ENCODE assay signal across 1 cellular context in the genomic region with DNA sequence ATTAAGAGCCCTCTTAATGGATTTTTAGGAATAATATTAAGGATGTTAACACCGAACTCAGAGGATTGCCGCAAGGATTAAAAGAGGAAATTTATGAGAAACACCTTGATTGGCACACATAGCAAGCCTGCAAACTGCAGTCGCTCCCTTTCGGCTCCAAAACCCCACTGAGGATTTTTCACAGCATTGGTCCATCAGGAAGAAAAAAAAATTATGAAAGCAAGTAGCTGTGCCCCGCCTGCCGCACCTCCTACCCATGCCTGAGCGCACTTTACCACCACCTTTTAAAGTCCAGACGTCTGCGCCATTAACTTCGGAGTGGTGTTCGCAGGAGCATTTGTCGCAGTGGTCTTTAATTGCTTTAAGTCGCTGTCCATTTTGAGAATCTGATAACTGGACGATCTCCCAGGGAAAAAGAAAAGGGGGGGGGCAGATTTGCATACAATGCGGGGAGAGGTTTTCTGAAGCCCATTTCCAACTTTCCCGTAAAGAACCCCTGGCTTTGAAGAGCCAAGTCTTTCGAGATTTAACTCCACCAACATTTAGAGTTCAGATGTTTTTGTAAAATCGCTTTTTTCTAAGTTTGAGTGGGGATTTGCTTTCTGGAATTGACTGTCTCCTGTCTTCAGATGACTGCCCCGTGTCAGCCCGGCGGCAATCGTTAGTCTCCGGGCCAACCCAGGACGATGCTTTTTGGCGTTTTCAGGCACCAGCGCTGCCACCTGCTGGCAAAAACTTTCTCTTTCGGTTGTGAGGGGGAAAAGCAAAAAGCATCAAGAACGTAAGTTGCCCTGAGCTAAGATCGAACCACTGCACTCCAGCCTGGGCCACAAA.
TF ChIP-seq lines count a peak whose summit lies in the region.

No MANE protein-coding gene starts in this region.

TF ChIP-seq in SK-N-SH treated with all-trans-retinoic acid at 6 μM for 48 hours, 23 proteins besides CTCF, POLR2A, EP300 and RAD21 (continued from another document):
- TF ChIP-seq, protein P1, sequence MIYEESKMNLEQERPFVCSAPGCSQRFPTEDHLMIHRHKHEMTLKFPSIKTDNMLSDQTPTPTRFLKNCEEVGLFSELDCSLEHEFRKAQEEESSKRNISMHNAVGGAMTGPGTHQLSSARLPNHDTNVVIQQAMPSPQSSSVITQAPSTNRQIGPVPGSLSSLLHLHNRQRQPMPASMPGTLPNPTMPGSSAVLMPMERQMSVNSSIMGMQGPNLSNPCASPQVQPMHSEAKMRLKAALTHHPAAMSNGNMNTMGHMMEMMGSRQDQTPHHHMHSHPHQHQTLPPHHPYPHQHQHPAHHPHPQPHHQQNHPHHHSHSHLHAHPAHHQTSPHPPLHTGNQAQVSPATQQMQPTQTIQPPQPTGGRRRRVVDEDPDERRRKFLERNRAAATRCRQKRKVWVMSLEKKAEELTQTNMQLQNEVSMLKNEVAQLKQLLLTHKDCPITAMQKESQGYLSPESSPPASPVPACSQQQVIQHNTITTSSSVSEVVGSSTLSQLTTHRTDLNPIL (CRISPR knock-in tag; IDR thresholded peaks at IDR 0.05; ENCODE audit: low read depth) = no peak
